ENCODE assay signal across 12 cellular contexts in the genomic region with DNA sequence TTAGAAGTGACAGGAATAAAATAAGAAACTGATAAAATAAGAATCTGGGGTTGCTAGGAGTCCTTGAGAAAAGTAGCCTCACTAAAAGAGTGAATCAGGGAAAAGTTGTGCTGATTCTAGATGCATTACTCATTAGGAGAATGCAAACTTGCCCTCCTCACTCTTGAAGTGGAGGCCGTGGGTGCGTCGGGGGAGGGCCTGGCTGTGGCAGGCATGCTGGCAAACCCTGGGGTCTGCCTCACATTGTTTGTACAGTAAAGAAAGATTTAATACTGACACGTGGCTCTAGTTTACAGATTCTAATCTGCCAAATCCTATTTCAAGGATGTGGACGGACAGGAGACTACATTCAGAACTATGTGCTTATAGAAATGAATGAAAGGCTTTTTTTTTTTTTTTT. TPM values are rescaled to one million over a fixed set of nuclear protein-coding genes. Genes with fewer than 3 reads are reported as not detected.
DNase-seq lines count a peak whose midpoint lies in the region; ATAC-seq and TF ChIP-seq lines count a peak whose summit lies in the region.
"Had no signal": no experiment of that assay in that cellular context is flagged by ENCODE, and none has a peak within 500 bp of the region (broad histone marks: within the 10 kb centered on the region; RNA-seq: fewer than 3 reads in every experiment).

No MANE protein-coding gene starts in this region.

- in situ Hi-C loops in G401 (cut with HindIII; ENCODE audit: low sequenced_read_pairs): no loop called here

- no peak overlapping the region for H3K27ac Mint-ChIP-seq in natural killer cell treated with Interleukin-12 subunit alpha and Interleukin-12 subunit beta and Interleukin-15 and Interleukin-18, amount 100 ng/mL, for 72 hours
- H3K27ac Mint-ChIP-seq in glutamatergic neuron (ENCODE audit: unreplicated experiment): no peak overlapping the region
- H3K27ac Mint-ChIP-seq: progenitor cell of endocrine pancreas had no signal

- H3K36me3 Mint-ChIP-seq in natural killer cell treated with Interleukin-12 subunit alpha and Interleukin-12 subunit beta and Interleukin-15 and Interleukin-18, amount 100 ng/mL, for 72 hours: peaks cover 5% of the 10 kb centered on the region
- H3K36me3 Mint-ChIP-seq in glutamatergic neuron (ENCODE audit: unreplicated experiment): peaks cover 14% of the 10 kb centered on the region

- H3K4me3 Mint-ChIP-seq in natural killer cell treated with Interleukin-12 subunit alpha and Interleukin-12 subunit beta and Interleukin-15 and Interleukin-18, amount 100 ng/mL, for 72 hours: no peak overlapping the region
- H3K4me3 Mint-ChIP-seq in glutamatergic neuron (ENCODE audit: unreplicated experiment): no peak overlapping the region

- no peak for TF ChIP-seq CTCF in glutamatergic neuron (IDR thresholded peaks at IDR 0.05; ENCODE audit: partially characterized antibody, unreplicated experiment)

- peaks cover 0 to 15% of the 10 kb centered on the region in 2 donors for H3K27me3 Mint-ChIP-seq in natural killer cell treated with Interleukin-12 subunit alpha and Interleukin-12 subunit beta and Interleukin-15 and Interleukin-18, amount 100 ng/mL, for 72 hours
- no peaks in the 10 kb centered on the region for H3K27me3 Mint-ChIP-seq in glutamatergic neuron (ENCODE audit: unreplicated experiment)
- H3K27me3 Mint-ChIP-seq: progenitor cell of endocrine pancreas had no signal

- ATAC-seq in natural killer cell treated with Interleukin-12 subunit alpha and Interleukin-12 subunit beta and Interleukin-15 and Interleukin-18, amount 100 ng/mL, for 72 hours: no peak
- ATAC-seq: Panc1 had no signal

- DNase-seq in AG08396 (ENCODE audit: low spot score): peak; percentile 56
- DNase-seq in HCEC 1CT: peak; percentile 44
- peak; percentile 63 for DNase-seq in amniotic stem cell (lab: John Stamatoyannopoulos, UW)
- peak; percentile 51 for DNase-seq in kidney tubule cell (ENCODE audit: low spot score)
- no peak for DNase-seq in G401 (ENCODE audit: low spot score)
- no peak for DNase-seq in natural killer cell treated with Interleukin-12 subunit alpha and Interleukin-12 subunit beta and Interleukin-15 and Interleukin-18, amount 100 ng/mL, for 72 hours (ENCODE audit: low spot score)
- DNase-seq in glutamatergic neuron: no peak
- no peak for DNase-seq in NCI-H1694 (lab: John Stamatoyannopoulos, UW)
- DNase-seq: GOT3, NCI-H1436 treated with DMSO at 0.1 percent for 48 hours had no signal

- peaks cover 9% of the 10 kb centered on the region for H3K9me3 Mint-ChIP-seq in natural killer cell treated with Interleukin-12 subunit alpha and Interleukin-12 subunit beta and Interleukin-15 and Interleukin-18, amount 100 ng/mL, for 72 hours
- H3K9me3 Mint-ChIP-seq in glutamatergic neuron (ENCODE audit: unreplicated experiment): peaks cover 4% of the 10 kb centered on the region

- no peaks in the 10 kb centered on the region for H3K4me1 Mint-ChIP-seq in natural killer cell treated with Interleukin-12 subunit alpha and Interleukin-12 subunit beta and Interleukin-15 and Interleukin-18, amount 100 ng/mL, for 72 hours (ENCODE audit: low read depth in 2 of 2)
- peaks cover 1% of the 10 kb centered on the region for H3K4me1 Mint-ChIP-seq in glutamatergic neuron (ENCODE audit: low read depth, unreplicated experiment)

RNA-seq across cellular contexts. Expression of gene TANC1, which starts 41.9 kb away (rescaled TPM):
- 1.8 and 2.8 TPM in 2 replicates for total RNA-seq in G401 (2014; rRNA removed; shearing (Covaris generic))
- under 1 TPM; 0.21 to 0.56 TPM for total RNA-seq in natural killer cell treated with Interleukin-12 subunit alpha and Interleukin-12 subunit beta and Interleukin-15 and Interleukin-18, amount 100 ng/mL, for 72 hours
- 14.9 TPM for total RNA-seq in glutamatergic neuron (ENCODE audit: unreplicated experiment)

Comparison
In these comparisons a context has a peak if more than half of its experiments do, and no peak if none do; other contexts are left out.
1. DNase-seq: peak in AG08396 (single experiment), HCEC 1CT (single experiment), amniotic stem cell (single experiment) and kidney tubule cell (single experiment); none in G401 (single experiment), natural killer cell treated with Interleukin-12 subunit alpha and Interleukin-12 subunit beta and Interleukin-15 and Interleukin-18, amount 100 ng/mL, for 72 hours (single experiment), glutamatergic neuron (single experiment) and NCI-H1694 (single experiment).